11 cellular contexts compared by ENCODE assay signal in the genomic region with DNA sequence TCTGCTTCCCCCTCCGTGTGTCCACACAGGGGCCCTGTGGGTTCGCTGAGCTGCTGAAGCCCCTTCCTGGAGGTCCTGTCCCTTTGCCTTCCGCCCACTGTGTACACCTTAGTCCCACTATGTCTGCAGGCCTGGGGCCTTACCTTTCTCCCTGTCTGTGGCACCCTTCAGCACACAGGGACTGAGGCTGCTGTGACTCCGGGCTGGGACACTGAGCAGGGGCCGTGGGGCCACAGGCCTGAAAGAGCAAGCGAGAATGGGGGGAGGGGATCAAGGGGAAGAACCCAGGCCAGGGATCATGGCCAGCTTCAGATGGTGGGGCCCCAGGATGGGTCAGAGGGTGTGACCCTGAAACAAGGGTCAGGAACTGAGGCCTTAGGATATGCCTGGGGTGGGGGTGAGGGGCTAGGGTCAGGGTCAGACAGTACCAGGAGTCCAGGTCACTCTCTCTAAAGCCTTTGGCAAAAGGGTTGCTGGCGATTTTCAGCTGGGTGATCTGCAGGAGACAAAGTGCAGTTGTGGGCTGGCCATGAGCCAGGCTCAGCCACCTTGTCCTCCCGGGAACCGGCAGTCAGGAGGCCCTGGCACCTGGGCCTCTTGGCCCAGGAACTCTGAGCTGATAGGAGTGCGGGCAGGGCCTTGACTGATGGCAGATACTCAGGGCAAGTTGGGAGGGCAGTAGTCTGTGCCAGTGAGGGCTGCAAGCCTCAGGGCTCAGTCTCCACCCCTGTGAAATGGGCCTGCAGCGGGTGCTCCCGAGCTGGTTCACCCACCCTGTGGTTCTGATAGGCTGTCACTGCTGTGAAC. TPM values are rescaled to one million over a fixed set of nuclear protein-coding genes. Genes with fewer than 3 reads are reported as not detected.
DNase-seq lines count a peak whose midpoint lies in the region; ATAC-seq and TF ChIP-seq lines count a peak whose summit lies in the region.
"Had no signal": no experiment of that assay in that cellular context is flagged by ENCODE, and none has a peak within 500 bp of the region (broad histone marks: within the 10 kb centered on the region; RNA-seq: fewer than 3 reads in every experiment).

No MANE protein-coding gene starts in this region.

- ATAC-seq in mucosa of descending colon (peak; percentile 13), GM21717 (IDR thresholded peaks at IDR 0.05; ENCODE audit: unreplicated experiment) (no peak)
- ATAC-seq: SK-N-SH treated with all-trans-retinoic acid at 6 μM for 48 hours had no signal

- H3K9me3 ChIP-seq in CD8-positive, alpha-beta memory T cell (ENCODE audit: low read length): no peaks in the 10 kb centered on the region
- H3K9me3 ChIP-seq in mucosa of descending colon: no peaks in the 10 kb centered on the region

- no peaks in the 10 kb centered on the region for H3K9me3 Mint-ChIP-seq in CD8-positive, alpha-beta memory T cell
- no peaks in the 10 kb centered on the region for H3K9me3 Mint-ChIP-seq in endothelial cell (ENCODE audit: unreplicated experiment)

- H3K27ac Mint-ChIP-seq in CD8-positive, alpha-beta memory T cell: peak overlapping the region in 4 of 8 donors; percentile 5 to 86 (median 68)
- H3K27ac Mint-ChIP-seq in endothelial cell (ENCODE audit: unreplicated experiment): no peak overlapping the region

- peak overlapping the region in 5 of 7 donors; percentile 46 to 89 (median 67) for H3K4me3 Mint-ChIP-seq in CD8-positive, alpha-beta memory T cell
- H3K4me3 Mint-ChIP-seq in endothelial cell (ENCODE audit: unreplicated experiment): no peak overlapping the region

- CTCF ChIA-PET in CD8-positive, alpha-beta memory T cell (lab: Charles Lee): interaction anchor here (1.9 to 7.4 kb wide), 3 partner anchors 17 to 59 kb away, joined by 4 to 88 read pairs (median 80); partner anchors contain the start of gene ACY3

- H3K27me3 ChIP-seq in CD8-positive, alpha-beta memory T cell (ENCODE audit: insufficient read depth, low read length, poor library complexity, severe bottlenecking): no peaks in the 10 kb centered on the region

- H3K36me3 ChIP-seq in CD8-positive, alpha-beta memory T cell (ENCODE audit: insufficient read depth, low read length): no peaks in the 10 kb centered on the region
- no peaks in the 10 kb centered on the region for H3K36me3 ChIP-seq in mucosa of descending colon (ENCODE audit: low read depth)

- intact Hi-C loops in mucosa of descending colon (cut with DNase I, micrococcal nuclease): no loop called here

- H3K4me1 ChIP-seq in CD8-positive, alpha-beta memory T cell (ENCODE audit: insufficient read depth, low read length): peaks cover 11% of the 10 kb centered on the region
- peaks cover 27% of the 10 kb centered on the region for H3K4me1 ChIP-seq in mucosa of descending colon (ENCODE audit: low read depth)

- TF ChIP-seq CTCF in VCaP (conservative IDR thresholded peaks at IDR 0.05) (no peak), mucosa of descending colon (IDR thresholded peaks at IDR 0.05) (no peak), endothelial cell (IDR thresholded peaks at IDR 0.05; ENCODE audit: unreplicated experiment) (no peak)

- H3K4me1 Mint-ChIP-seq in CD8-positive, alpha-beta memory T cell: peaks cover 5 to 7% (median 6%) of the 10 kb centered on the region in 3 donors
- H3K4me1 Mint-ChIP-seq in endothelial cell (ENCODE audit: unreplicated experiment): no peaks in the 10 kb centered on the region

- H3K27ac ChIP-seq in CD8-positive, alpha-beta memory T cell (ENCODE audit: low read depth, low read length): no peak overlapping the region
- H3K27ac ChIP-seq in VCaP: peak overlapping the region; percentile 96

- POLR2A ChIA-PET in CD8-positive, alpha-beta memory T cell (lab: Charles Lee): no interaction called here

- DNase-seq in CD8-positive, alpha-beta memory T cell: no peak
- peak; percentile 80 to 84 (median 83) for DNase-seq in mucosa of descending colon
- no peak for DNase-seq in endothelial cell (ENCODE audit: low spot score)
- DNase-seq in SIG-M5 treated with dmso at 0.1 percent for 504 hours (lab: John Stamatoyannopoulos, UW; ENCODE audit: unreplicated experiment): no peak
- DNase-seq: activated naive CD4-positive, alpha-beta T cell treated with Interleukin-2 at 50 U/mL for 16 hours; EL; NCI-H1105 treated with DMSO at 0.1 percent for 48 hours had no signal

- H3K27me3 Mint-ChIP-seq in CD8-positive, alpha-beta memory T cell: no peaks in the 10 kb centered on the region
- H3K27me3 Mint-ChIP-seq in endothelial cell (ENCODE audit: unreplicated experiment): peaks cover 13% of the 10 kb centered on the region

- peaks cover 0 to 2% (median 0%) of the 10 kb centered on the region in 3 donors for H3K36me3 Mint-ChIP-seq in CD8-positive, alpha-beta memory T cell
- H3K36me3 Mint-ChIP-seq in endothelial cell (ENCODE audit: low read depth, unreplicated experiment): no peaks in the 10 kb centered on the region

- no peak overlapping the region for H3K4me3 ChIP-seq in CD8-positive, alpha-beta memory T cell (ENCODE audit: low read length)
- no peak overlapping the region for H3K4me3 ChIP-seq in mucosa of descending colon

RNA-seq across cellular contexts. Expression of gene NUDT8, which starts 2.6 kb away (rescaled TPM):
- total RNA-seq in CD8-positive, alpha-beta memory T cell: 10 to 100 TPM; 26.2 to 27.9 TPM
- 3.5 TPM for polyA plus RNA-seq in CD8-positive, alpha-beta memory T cell
- total RNA-seq in mucosa of descending colon (10 to 100 TPM; 17.3 to 34.6 (median 23.1) TPM), endothelial cell (ENCODE audit: unreplicated experiment) (6.8 TPM)

RNA-seq across cellular contexts. Expression of gene TBX10, which starts 7.2 kb away (rescaled TPM):
- not detected for total RNA-seq in CD8-positive, alpha-beta memory T cell
- not detected for polyA plus RNA-seq in CD8-positive, alpha-beta memory T cell
- total RNA-seq in mucosa of descending colon: 10 to 100 TPM in 1 of 3 donors, 1 to 10 TPM in 2; 3.7 to 19.1 (median 9.6) TPM
- not detected for total RNA-seq in endothelial cell (ENCODE audit: unreplicated experiment)
- total RNA-seq: myocyte had no signal

RNA-seq across cellular contexts. Expression of gene ACY3, which starts 18.2 kb away (rescaled TPM):
- under 1 TPM; 0.49 to 0.55 TPM for total RNA-seq in CD8-positive, alpha-beta memory T cell
- 0.38 TPM for polyA plus RNA-seq in CD8-positive, alpha-beta memory T cell
- total RNA-seq in mucosa of descending colon (10 to 100 TPM in 2 of 3 donors, 1 to 10 TPM in 1; 3.3 to 14.6 (median 14.1) TPM), endothelial cell (ENCODE audit: unreplicated experiment) (not detected)

RNA-seq across cellular contexts. Expression of gene NDUFV1, which starts 25.6 kb away (rescaled TPM):
- 100 to 1,000 TPM; 321 to 326 TPM for total RNA-seq in CD8-positive, alpha-beta memory T cell
- polyA plus RNA-seq in CD8-positive, alpha-beta memory T cell: 140 TPM
- total RNA-seq in mucosa of descending colon: 100 to 1,000 TPM; 248 to 349 (median 311) TPM
- 191 TPM for total RNA-seq in endothelial cell (ENCODE audit: unreplicated experiment)

RNA-seq across cellular contexts. Expression of gene ALDH3B2, which starts 42.0 kb away (rescaled TPM):
- total RNA-seq in CD8-positive, alpha-beta memory T cell: not detected
- polyA plus RNA-seq in CD8-positive, alpha-beta memory T cell: not detected
- under 1 TPM in 2 of 3 donors, not detected in 1; 0.29 to 0.48 TPM for total RNA-seq in mucosa of descending colon
- 0.72 TPM for total RNA-seq in endothelial cell (ENCODE audit: unreplicated experiment)
- total RNA-seq: myocyte had no signal

Comparison
In these comparisons a context has a peak if more than half of its experiments do, and no peak if none do; other contexts are left out.
1. DNase-seq: peak in mucosa of descending colon (3 of 3); none in CD8-positive, alpha-beta memory T cell (0 of 5), endothelial cell (single experiment) and SIG-M5 treated with dmso at 0.1 percent for 504 hours (single experiment).